In genomic region chr6:33428891-33429744, GRCh38 we compare ENCODE assay signal across 6 cellular contexts. TPM values are rescaled to one million over a fixed set of nuclear protein-coding genes. Genes with fewer than 3 reads are reported as not detected.
DNase-seq lines count a peak whose midpoint lies in the region; ATAC-seq and TF ChIP-seq lines count a peak whose summit lies in the region.

No MANE protein-coding gene starts in this region.

- ATAC-seq in GM21515 (IDR thresholded peaks at IDR 0.05; ENCODE audit: unreplicated experiment): no peak

- TF ChIP-seq POLR2A in esophagus muscularis mucosa (IDR thresholded peaks at IDR 0.05; ENCODE audit: low read depth): no peak

- peaks cover 76% of the 10 kb centered on the region for H3K4me1 Mint-ChIP-seq in activated T-cell treated with anti-CD3 and anti-CD28 coated beads, Interleukin-2, amount 50 U/mL, for 24 hours (ENCODE audit: low read depth)

- no peaks in the 10 kb centered on the region for H3K9me3 Mint-ChIP-seq in activated T-cell treated with anti-CD3 and anti-CD28 coated beads, Interleukin-2, amount 50 U/mL, for 24 hours

- H3K27ac Mint-ChIP-seq in activated T-cell treated with anti-CD3 and anti-CD28 coated beads, Interleukin-2, amount 50 U/mL, for 24 hours: peak overlapping the region; percentile 96

- H3K4me3 Mint-ChIP-seq in activated T-cell treated with anti-CD3 and anti-CD28 coated beads, Interleukin-2, amount 50 U/mL, for 24 hours: peak overlapping the region; percentile 92

- peaks cover 55 to 94% (median 90%) of the 10 kb centered on the region in 4 donors for H3K4me1 ChIP-seq in esophagus muscularis mucosa

- peak overlapping the region in 2 of 4 donors; percentile 66 to 75 for H3K4me3 ChIP-seq in esophagus muscularis mucosa

- H3K9me3 ChIP-seq in esophagus muscularis mucosa: no peaks in the 10 kb centered on the region

- H3K27me3 Mint-ChIP-seq in activated T-cell treated with anti-CD3 and anti-CD28 coated beads, Interleukin-2, amount 50 U/mL, for 24 hours: no peaks in the 10 kb centered on the region

- no peak for TF ChIP-seq EP300 in esophagus muscularis mucosa (IDR thresholded peaks at IDR 0.05)

- no peaks in the 10 kb centered on the region for H3K27me3 ChIP-seq in esophagus muscularis mucosa

- intact Hi-C loops in esophagus muscularis mucosa (cut with DNase I): loop anchor here (5.0 kb wide), 1 partner anchor 37 kb away; the partner anchor contains the start of gene KIFC1

- H3K36me3 Mint-ChIP-seq in activated T-cell treated with anti-CD3 and anti-CD28 coated beads, Interleukin-2, amount 50 U/mL, for 24 hours (ENCODE audit: low read depth): peaks cover 17% of the 10 kb centered on the region

- no peak for TF ChIP-seq CTCF in esophagus muscularis mucosa (IDR thresholded peaks at IDR 0.05)

- no peaks in the 10 kb centered on the region for H3K36me3 ChIP-seq in esophagus muscularis mucosa

- DNase-seq in activated T-cell treated with anti-CD3 and anti-CD28 coated beads, Interleukin-2, amount 50 U/mL, for 24 hours: no peak
- no peak for DNase-seq in activated T-cell treated with anti-CD3 and anti-CD28 coated beads, Interleukin-2, amount 50 U/mL, for 1 hour
- no peak for DNase-seq in esophagus muscularis mucosa (ENCODE audit: extremely low spot score)
- DNase-seq in NCI-H1105 treated with DMSO at 0.1 percent for 48 hours (lab: John Stamatoyannopoulos, UW): no peak

- peak overlapping the region; percentile 89 to 95 (median 94) for H3K27ac ChIP-seq in esophagus muscularis mucosa (replicated peaks in 1 of 4)
- peak overlapping the region; percentile 91 for H3K27ac ChIP-seq in temporal lobe (ENCODE audit: low read depth, low read length)

- WGBS in esophagus muscularis mucosa: 55% methylated on average over 4 of the region's 4 CpGs

RNA-seq across cellular contexts. Expression of gene SYNGAP1, which starts 9.3 kb away (rescaled TPM):
- total RNA-seq in esophagus muscularis mucosa: 10 to 100 TPM in 3 of 4 donors, 1 to 10 TPM in 1; 8.0 to 17.6 (median 13.2) TPM
- 36.4 TPM for total RNA-seq in temporal lobe

RNA-seq across cellular contexts. Expression of gene CUTA, which starts 11.2 kb away (rescaled TPM):
- total RNA-seq in esophagus muscularis mucosa: 100 to 1,000 TPM; 109 to 136 (median 123) TPM
- 64.9 TPM for total RNA-seq in temporal lobe

RNA-seq across cellular contexts. Expression of gene PHF1, which starts 18.3 kb away (rescaled TPM):
- 10 to 100 TPM; 68.5 to 91.5 (median 84.9) TPM for total RNA-seq in esophagus muscularis mucosa
- total RNA-seq in temporal lobe: 17.7 TPM

RNA-seq across cellular contexts. Expression of gene ZBTB9, which starts 25.3 kb away (rescaled TPM):
- total RNA-seq in esophagus muscularis mucosa: 1 to 10 TPM; 1.7 to 3.5 (median 3.0) TPM
- 5.9 TPM for total RNA-seq in temporal lobe

RNA-seq across cellular contexts. Expression of gene KIFC1, which starts 37.5 kb away (rescaled TPM):
- total RNA-seq in esophagus muscularis mucosa (1 to 10 TPM in 1 of 4 donors, under 1 TPM in 2, not detected in 1; 0.39 to 1.1 (median 0.42) TPM), temporal lobe (1.7 TPM)
